In genomic region chr6:8059129-8059528, GRCh38 we compare ENCODE assay signal across 9 cellular contexts. TPM values are rescaled to one million over a fixed set of nuclear protein-coding genes. Genes with fewer than 3 reads are reported as not detected.
DNase-seq lines count a peak whose midpoint lies in the region; ATAC-seq, FAIRE-seq and TF ChIP-seq lines count a peak whose summit lies in the region.
"Had no signal": no experiment of that assay in that cellular context is flagged by ENCODE, and none has a peak within 500 bp of the region (broad histone marks: within the 10 kb centered on the region; RNA-seq: fewer than 3 reads in every experiment).

No MANE protein-coding gene starts in this region.

- no peaks in the 10 kb centered on the region for H3K27me3 ChIP-seq in bronchial epithelial cell (ENCODE audit: control insufficient read depth, insufficient read depth, low read length)
- H3K27me3 ChIP-seq in Caco-2 (replicated peaks; ENCODE audit: control insufficient read depth, insufficient read depth, low read length) = no peaks in the 10 kb centered on the region
- H3K27me3 ChIP-seq: spleen had no signal

- no peaks in the 10 kb centered on the region; the same call in 1 of the 2 replicates for H3K9me3 ChIP-seq in Caco-2
- H3K9me3 ChIP-seq: spleen had no signal

- no peak overlapping the region for H3K4me3 Mint-ChIP-seq in nephron
- H3K4me3 Mint-ChIP-seq in Caco-2 (ENCODE audit: unreplicated experiment) = no peak overlapping the region

- peak overlapping the region in 2 of 3 experiments; percentile 9 to 49 for H3K27ac Mint-ChIP-seq in nephron
- no peak overlapping the region for H3K27ac Mint-ChIP-seq in Caco-2 (ENCODE audit: unreplicated experiment)

- peak; percentile 9 for DNase-seq in DMS53 treated with DMSO at 0.1 percent for 48 hours (lab: John Stamatoyannopoulos, UW; ENCODE audit: unreplicated experiment)
- no peak for DNase-seq in LNCaP clone FGC (ENCODE audit: low read depth)
- DNase-seq in bronchial epithelial cell (ENCODE audit: low read depth) = peak; percentile 60
- no peak for DNase-seq in NCI-H774 (lab: John Stamatoyannopoulos, UW)
- no peak for DNase-seq in Caco-2
- DNase-seq: KG1, spleen had no signal

- H3K4me3 ChIP-seq in LNCaP clone FGC (ENCODE audit: low read depth, low read length) (no peak overlapping the region), bronchial epithelial cell (ENCODE audit: low read depth, low read length) (no peak overlapping the region), Caco-2 (ENCODE audit: low read depth, low read length) (no peak overlapping the region)
- H3K4me3 ChIP-seq: spleen had no signal

- TF ChIP-seq CTCF in LNCaP clone FGC (IDR thresholded peaks at IDR 0.05; ENCODE audit: control insufficient read depth, extremely low read depth, insufficient read depth) (peak; percentile 38), bronchial epithelial cell (IDR thresholded peaks at IDR 0.05; ENCODE audit: insufficient read depth, low read length, severe bottlenecking) (no peak), nephron (IDR thresholded peaks at IDR 0.05; ENCODE audit: unreplicated experiment in 3 of 3) (peak; percentile 35 to 60 (median 37)), Caco-2 (IDR thresholded peaks at IDR 0.05; ENCODE audit: insufficient read depth in 1 of 2, low read depth in 1 of 2, low read length in 1 of 2, severe bottlenecking in 1 of 2, unreplicated experiment in 1 of 2) (no peak)

- CTCF ChIA-PET in Caco-2 (lab: Charles Lee) = interaction anchor here (0.6 to 1.0 kb wide), 3 partner anchors 53 to 336 kb away, joined by 3 to 6 read pairs (median 3); no protein-coding TSS in a partner anchor

- BruUV-seq in Caco-2 (replicated peaks; lab: Mats Ljungman, UMichigan) = no TSS peak

- H3K27me3 Mint-ChIP-seq in nephron (ENCODE audit: low read depth) = no peaks in the 10 kb centered on the region
- H3K27me3 Mint-ChIP-seq in Caco-2 (ENCODE audit: insufficient read depth, unreplicated experiment) = no peaks in the 10 kb centered on the region

- H3K4me1 ChIP-seq in Caco-2 = no peaks in the 10 kb centered on the region

- peaks cover 27% of the 10 kb centered on the region for H3K36me3 Mint-ChIP-seq in nephron (ENCODE audit: low read depth)
- H3K36me3 Mint-ChIP-seq in Caco-2 (ENCODE audit: insufficient read depth, unreplicated experiment) = peaks cover 29% of the 10 kb centered on the region

- H3K36me3 ChIP-seq in bronchial epithelial cell (ENCODE audit: control insufficient read depth, insufficient read depth, low read length) (no peaks in the 10 kb centered on the region), Caco-2 (ENCODE audit: control insufficient read depth, insufficient read depth, low read length) (peaks cover 2% of the 10 kb centered on the region; the same call in 1 of the 2 replicates)

- H3K4me1 Mint-ChIP-seq in nephron (peaks cover 11% of the 10 kb centered on the region), Caco-2 (ENCODE audit: low read depth, unreplicated experiment) (peaks cover 7% of the 10 kb centered on the region)

- H3K9me3 Mint-ChIP-seq in nephron (no peaks in the 10 kb centered on the region), Caco-2 (ENCODE audit: unreplicated experiment) (no peaks in the 10 kb centered on the region)

- no peak for FAIRE-seq in bronchial epithelial cell (lab: Jason Lieb, UNC)

- ATAC-seq in GM18870 (IDR thresholded peaks at IDR 0.05; ENCODE audit: unreplicated experiment) = no peak

- POLR2A ChIA-PET in Caco-2 (lab: Charles Lee) = no interaction called here

- intact Hi-C loops in Caco-2 (cut with micrococcal nuclease; ENCODE audit: unreplicated experiment) = loop anchor here (2.0 kb wide), 1 partner anchor 338 kb away; no protein-coding TSS in a partner anchor

RNA-seq across cellular contexts. Expression of gene BLOC1S5, which starts 5.1 kb away (rescaled TPM):
- total RNA-seq in bronchial epithelial cell (9.7 and 15.7 TPM in 2 replicates), Caco-2 (2022) (15.0 and 16.4 TPM in 2 replicates)

RNA-seq across cellular contexts. Expression of gene EEF1E1, which starts 43.2 kb away (rescaled TPM):
- total RNA-seq in bronchial epithelial cell (54.0 and 120 TPM in 2 replicates), Caco-2 (2022) (60.3 TPM in 2 replicates)

Comparison
In these comparisons a context has a peak if more than half of its experiments do, and no peak if none do; other contexts are left out.
1. DNase-seq: peak in DMS53 treated with DMSO at 0.1 percent for 48 hours (single experiment) and bronchial epithelial cell (single experiment); none in LNCaP clone FGC (single experiment), NCI-H774 (single experiment) and Caco-2 (0 of 2).
2. CTCF ChIP-seq: peak in LNCaP clone FGC (single experiment) and nephron (3 of 3); none in bronchial epithelial cell (single experiment) and Caco-2 (0 of 2).